In the genomic region with DNA sequence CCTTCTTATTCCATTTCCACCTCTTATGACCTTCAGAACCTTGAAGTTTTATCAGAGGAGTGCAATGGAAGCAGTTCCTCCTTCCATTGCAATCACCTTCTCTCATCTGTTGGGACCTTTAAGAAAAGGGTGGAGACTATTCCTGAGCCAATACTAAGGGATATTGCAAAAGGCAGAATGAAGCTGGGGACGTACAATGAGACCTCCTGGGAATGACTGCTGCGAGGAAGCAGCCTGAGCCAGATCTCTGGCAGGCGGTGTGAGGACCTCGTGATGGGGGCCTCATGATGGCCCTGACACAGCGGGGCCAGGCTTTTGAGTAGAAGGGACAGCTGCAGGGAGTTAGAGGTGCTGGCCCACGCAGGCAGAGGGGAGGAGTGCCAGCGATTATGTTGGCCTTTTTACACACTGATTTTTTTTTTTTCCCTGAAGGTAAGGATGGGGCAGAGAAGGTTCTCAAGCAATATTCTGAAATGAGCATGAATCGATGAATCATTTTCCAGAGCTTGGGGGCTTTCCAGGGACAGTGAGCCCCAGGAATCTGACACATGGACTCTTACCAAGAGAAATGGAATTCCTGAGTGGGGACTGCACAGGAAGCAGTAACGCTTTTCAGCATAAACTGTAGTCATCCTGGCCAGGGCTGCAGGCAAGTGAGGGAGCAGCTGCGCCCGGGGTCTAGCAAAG, we compare ENCODE assay signal across 1 cellular context.
A peak's percentile ranks its signal among the peaks of the same experiment; 100 is the strongest.
TF ChIP-seq lines count a peak whose summit lies in the region.

No MANE protein-coding gene starts in this region.

TF ChIP-seq in K562, 482 proteins besides CTCF, POLR2A, EP300 and RAD21 (continued from another document and continues in another):
- TF ChIP-seq U2AF2 (optimal IDR thresholded peaks at IDR 0.05; ENCODE audit: low read depth, low read length) (no peak), XRCC5 (IDR thresholded peaks at IDR 0.05; ENCODE audit: low read depth, low read length) (no peak), GABPB1 (CRISPR knock-in tag; IDR thresholded peaks at IDR 0.05) (no peak), ILF3 (IDR thresholded peaks at IDR 0.05; ENCODE audit: borderline replicate concordance) (no peak), CBFA2T2 (conservative IDR thresholded peaks at IDR 0.05) (peak; percentile 30), NR4A1 (CRISPR knock-in tag; IDR thresholded peaks at IDR 0.05) (no peak), NR4A1 (tag; IDR thresholded peaks at IDR 0.05) (no peak), ZSCAN32 (CRISPR knock-in tag; IDR thresholded peaks at IDR 0.05) (no peak), NFRKB (IDR thresholded peaks at IDR 0.05; ENCODE audit: low read depth) (0 out of 2 replicates have a peak, but pooled peaks have one; percentile 11), FOXJ3 (CRISPR knock-in tag; IDR thresholded peaks at IDR 0.05) (no peak), ZNF830 (CRISPR knock-in tag; IDR thresholded peaks at IDR 0.05) (no peak), SRSF9 (IDR thresholded peaks at IDR 0.05; ENCODE audit: borderline replicate concordance, low read depth, low read length) (no peak), ZNF551 (CRISPR knock-in tag; IDR thresholded peaks at IDR 0.05) (no peak), GABPB2 (CRISPR knock-in tag; conservative IDR thresholded peaks at IDR 0.05) (no peak), CEBPG (CRISPR knock-in tag; IDR thresholded peaks at IDR 0.05) (peak; percentile 82), CEBPG (tag; conservative IDR thresholded peaks at IDR 0.05 in 1 of 2, IDR thresholded peaks at IDR 0.05 in 1 of 2) (peak; percentile 33 to 72; a peak in 3 of 4 replicates), MTA1 (IDR thresholded peaks at IDR 0.05; ENCODE audit: borderline replicate concordance) (0 out of 2 replicates have a peak, but pooled peaks have one; percentile 6), EP400 (IDR thresholded peaks at IDR 0.05) (peak; percentile 20; the same call in 1 of the 2 replicates), HNRNPK (IDR thresholded peaks at IDR 0.05; ENCODE audit: low read depth, low read length, poor library complexity, severe bottlenecking) (no peak), MXI1 (IDR thresholded peaks at IDR 0.05; ENCODE audit: low read depth, low read length) (no peak), RBBP5 (IDR thresholded peaks at IDR 0.05; ENCODE audit: borderline replicate concordance, insufficient read depth, low read length, poor library complexity, severe bottlenecking) (no peak), PTRF (tag; IDR thresholded peaks at IDR 0.05) (no peak), ZNF165 (CRISPR knock-in tag; IDR thresholded peaks at IDR 0.05; ENCODE audit: borderline replicate concordance) (no peak), ILK (tag; IDR thresholded peaks at IDR 0.05; ENCODE audit: borderline replicate concordance, low read depth) (no peak), SRF (CRISPR knock-in tag; IDR thresholded peaks at IDR 0.05) (no peak), ESRRA (IDR thresholded peaks at IDR 0.05; ENCODE audit: borderline replicate concordance, low read depth) (peak; percentile 95), SOX6 (IDR thresholded peaks at IDR 0.05) (peak; percentile 49; the same call in 1 of the 2 replicates), GTF2F1 (IDR thresholded peaks at IDR 0.05; ENCODE audit: low read depth, low read length) (no peak), BDP1 (IDR thresholded peaks at IDR 0.05; ENCODE audit: insufficient read depth, insufficient read length) (no peak), ZNF561 (CRISPR knock-in tag; conservative IDR thresholded peaks at IDR 0.05) (no peak), POLR3A (IDR thresholded peaks at IDR 0.05; ENCODE audit: borderline replicate concordance, extremely low read depth, insufficient read depth, insufficient read length) (no peak), CREB1 (IDR thresholded peaks at IDR 0.05) (no peak), CREB1 (CRISPR knock-in tag; IDR thresholded peaks at IDR 0.05) (no peak), ZNF175 (CRISPR knock-in tag; IDR thresholded peaks at IDR 0.05; ENCODE audit: low read depth) (no peak), MEF2A (IDR thresholded peaks at IDR 0.05; ENCODE audit: control insufficient read depth, low read depth, low read length) (no peak), EGR1 (conservative IDR thresholded peaks at IDR 0.05) (no peak), ZNF445 (CRISPR knock-in tag; IDR thresholded peaks at IDR 0.05; ENCODE audit: low read depth) (no peak), TAF1 (IDR thresholded peaks at IDR 0.05; ENCODE audit: control insufficient read depth, extremely low read depth, insufficient read depth, low read length, severe bottlenecking) (no peak), DMBX1 (CRISPR knock-in tag; IDR thresholded peaks at IDR 0.05; ENCODE audit: borderline replicate concordance) (0 out of 2 replicates have a peak, but pooled peaks have one; percentile 21), CXXC5 (CRISPR knock-in tag; IDR thresholded peaks at IDR 0.05) (peak; percentile 41), SMAD4 (CRISPR knock-in tag; conservative IDR thresholded peaks at IDR 0.05) (no peak), ETS2 (tag; IDR thresholded peaks at IDR 0.05; ENCODE audit: borderline replicate concordance, poor library complexity, severe bottlenecking) (no peak), HDAC6 (IDR thresholded peaks at IDR 0.05; ENCODE audit: low read depth, low read length) (no peak), ZNF140 (CRISPR knock-in tag; IDR thresholded peaks at IDR 0.05) (no peak), MYC (IDR thresholded peaks at IDR 0.05; ENCODE audit: low read depth, low read length) (peak; percentile 62; the same call in 1 of the 2 replicates), MYC (CRISPR knock-in tag; IDR thresholded peaks at IDR 0.05; ENCODE audit: borderline replicate concordance, low read depth) (no peak), RCOR1 (IDR thresholded peaks at IDR 0.05; ENCODE audit: borderline replicate concordance in 1 of 2, low read depth in 2 of 2, low read length in 2 of 2) (peak in 1 of 2 experiments; percentile 46; a peak in 1 of 4 replicates)
- TF ChIP-seq, protein P1, sequence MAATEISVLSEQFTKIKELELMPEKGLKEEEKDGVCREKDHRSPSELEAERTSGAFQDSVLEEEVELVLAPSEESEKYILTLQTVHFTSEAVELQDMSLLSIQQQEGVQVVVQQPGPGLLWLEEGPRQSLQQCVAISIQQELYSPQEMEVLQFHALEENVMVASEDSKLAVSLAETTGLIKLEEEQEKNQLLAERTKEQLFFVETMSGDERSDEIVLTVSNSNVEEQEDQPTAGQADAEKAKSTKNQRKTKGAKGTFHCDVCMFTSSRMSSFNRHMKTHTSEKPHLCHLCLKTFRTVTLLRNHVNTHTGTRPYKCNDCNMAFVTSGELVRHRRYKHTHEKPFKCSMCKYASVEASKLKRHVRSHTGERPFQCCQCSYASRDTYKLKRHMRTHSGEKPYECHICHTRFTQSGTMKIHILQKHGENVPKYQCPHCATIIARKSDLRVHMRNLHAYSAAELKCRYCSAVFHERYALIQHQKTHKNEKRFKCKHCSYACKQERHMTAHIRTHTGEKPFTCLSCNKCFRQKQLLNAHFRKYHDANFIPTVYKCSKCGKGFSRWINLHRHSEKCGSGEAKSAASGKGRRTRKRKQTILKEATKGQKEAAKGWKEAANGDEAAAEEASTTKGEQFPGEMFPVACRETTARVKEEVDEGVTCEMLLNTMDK (IDR thresholded peaks at IDR 0.05; ENCODE audit: borderline replicate concordance, insufficient read depth, low read depth, low read length, poor library complexity, severe bottlenecking): no peak
- TF ChIP-seq, protein P2, sequence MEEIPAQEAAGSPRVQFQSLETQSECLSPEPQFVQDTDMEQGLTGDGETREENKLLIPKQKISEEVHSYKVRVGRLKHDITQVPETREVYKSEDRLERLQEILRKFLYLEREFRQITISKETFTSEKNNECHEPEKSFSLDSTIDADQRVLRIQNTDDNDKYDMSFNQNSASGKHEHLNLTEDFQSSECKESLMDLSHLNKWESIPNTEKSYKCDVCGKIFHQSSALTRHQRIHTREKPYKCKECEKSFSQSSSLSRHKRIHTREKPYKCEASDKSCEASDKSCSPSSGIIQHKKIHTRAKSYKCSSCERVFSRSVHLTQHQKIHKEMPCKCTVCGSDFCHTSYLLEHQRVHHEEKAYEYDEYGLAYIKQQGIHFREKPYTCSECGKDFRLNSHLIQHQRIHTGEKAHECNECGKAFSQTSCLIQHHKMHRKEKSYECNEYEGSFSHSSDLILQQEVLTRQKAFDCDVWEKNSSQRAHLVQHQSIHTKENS (CRISPR knock-in tag; IDR thresholded peaks at IDR 0.05): no peak
- TF ChIP-seq, protein P3, sequence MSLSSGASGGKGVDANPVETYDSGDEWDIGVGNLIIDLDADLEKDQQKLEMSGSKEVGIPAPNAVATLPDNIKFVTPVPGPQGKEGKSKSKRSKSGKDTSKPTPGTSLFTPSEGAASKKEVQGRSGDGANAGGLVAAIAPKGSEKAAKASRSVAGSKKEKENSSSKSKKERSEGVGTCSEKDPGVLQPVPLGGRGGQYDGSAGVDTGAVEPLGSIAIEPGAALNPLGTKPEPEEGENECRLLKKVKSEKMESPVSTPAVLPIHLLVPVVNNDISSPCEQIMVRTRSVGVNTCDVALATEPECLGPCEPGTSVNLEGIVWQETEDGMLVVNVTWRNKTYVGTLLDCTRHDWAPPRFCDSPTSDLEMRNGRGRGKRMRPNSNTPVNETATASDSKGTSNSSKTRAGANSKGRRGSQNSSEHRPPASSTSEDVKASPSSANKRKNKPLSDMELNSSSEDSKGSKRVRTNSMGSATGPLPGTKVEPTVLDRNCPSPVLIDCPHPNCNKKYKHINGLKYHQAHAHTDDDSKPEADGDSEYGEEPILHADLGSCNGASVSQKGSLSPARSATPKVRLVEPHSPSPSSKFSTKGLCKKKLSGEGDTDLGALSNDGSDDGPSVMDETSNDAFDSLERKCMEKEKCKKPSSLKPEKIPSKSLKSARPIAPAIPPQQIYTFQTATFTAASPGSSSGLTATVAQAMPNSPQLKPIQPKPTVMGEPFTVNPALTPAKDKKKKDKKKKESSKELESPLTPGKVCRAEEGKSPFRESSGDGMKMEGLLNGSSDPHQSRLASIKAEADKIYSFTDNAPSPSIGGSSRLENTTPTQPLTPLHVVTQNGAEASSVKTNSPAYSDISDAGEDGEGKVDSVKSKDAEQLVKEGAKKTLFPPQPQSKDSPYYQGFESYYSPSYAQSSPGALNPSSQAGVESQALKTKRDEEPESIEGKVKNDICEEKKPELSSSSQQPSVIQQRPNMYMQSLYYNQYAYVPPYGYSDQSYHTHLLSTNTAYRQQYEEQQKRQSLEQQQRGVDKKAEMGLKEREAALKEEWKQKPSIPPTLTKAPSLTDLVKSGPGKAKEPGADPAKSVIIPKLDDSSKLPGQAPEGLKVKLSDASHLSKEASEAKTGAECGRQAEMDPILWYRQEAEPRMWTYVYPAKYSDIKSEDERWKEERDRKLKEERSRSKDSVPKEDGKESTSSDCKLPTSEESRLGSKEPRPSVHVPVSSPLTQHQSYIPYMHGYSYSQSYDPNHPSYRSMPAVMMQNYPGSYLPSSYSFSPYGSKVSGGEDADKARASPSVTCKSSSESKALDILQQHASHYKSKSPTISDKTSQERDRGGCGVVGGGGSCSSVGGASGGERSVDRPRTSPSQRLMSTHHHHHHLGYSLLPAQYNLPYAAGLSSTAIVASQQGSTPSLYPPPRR (CRISPR knock-in tag; IDR thresholded peaks at IDR 0.05; ENCODE audit: borderline replicate concordance): no peak
- TF ChIP-seq, protein P4, sequence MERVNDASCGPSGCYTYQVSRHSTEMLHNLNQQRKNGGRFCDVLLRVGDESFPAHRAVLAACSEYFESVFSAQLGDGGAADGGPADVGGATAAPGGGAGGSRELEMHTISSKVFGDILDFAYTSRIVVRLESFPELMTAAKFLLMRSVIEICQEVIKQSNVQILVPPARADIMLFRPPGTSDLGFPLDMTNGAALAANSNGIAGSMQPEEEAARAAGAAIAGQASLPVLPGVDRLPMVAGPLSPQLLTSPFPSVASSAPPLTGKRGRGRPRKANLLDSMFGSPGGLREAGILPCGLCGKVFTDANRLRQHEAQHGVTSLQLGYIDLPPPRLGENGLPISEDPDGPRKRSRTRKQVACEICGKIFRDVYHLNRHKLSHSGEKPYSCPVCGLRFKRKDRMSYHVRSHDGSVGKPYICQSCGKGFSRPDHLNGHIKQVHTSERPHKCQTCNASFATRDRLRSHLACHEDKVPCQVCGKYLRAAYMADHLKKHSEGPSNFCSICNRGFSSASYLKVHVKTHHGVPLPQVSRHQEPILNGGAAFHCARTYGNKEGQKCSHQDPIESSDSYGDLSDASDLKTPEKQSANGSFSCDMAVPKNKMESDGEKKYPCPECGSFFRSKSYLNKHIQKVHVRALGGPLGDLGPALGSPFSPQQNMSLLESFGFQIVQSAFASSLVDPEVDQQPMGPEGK (CRISPR knock-in tag; IDR thresholded peaks at IDR 0.05; ENCODE audit: borderline replicate concordance): no peak
- TF ChIP-seq, protein P5, sequence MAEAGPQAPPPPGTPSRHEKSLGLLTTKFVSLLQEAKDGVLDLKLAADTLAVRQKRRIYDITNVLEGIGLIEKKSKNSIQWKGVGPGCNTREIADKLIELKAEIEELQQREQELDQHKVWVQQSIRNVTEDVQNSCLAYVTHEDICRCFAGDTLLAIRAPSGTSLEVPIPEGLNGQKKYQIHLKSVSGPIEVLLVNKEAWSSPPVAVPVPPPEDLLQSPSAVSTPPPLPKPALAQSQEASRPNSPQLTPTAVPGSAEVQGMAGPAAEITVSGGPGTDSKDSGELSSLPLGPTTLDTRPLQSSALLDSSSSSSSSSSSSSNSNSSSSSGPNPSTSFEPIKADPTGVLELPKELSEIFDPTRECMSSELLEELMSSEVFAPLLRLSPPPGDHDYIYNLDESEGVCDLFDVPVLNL (CRISPR knock-in tag; IDR thresholded peaks at IDR 0.05; ENCODE audit: low read depth): no peak
- TF ChIP-seq, protein P6, sequence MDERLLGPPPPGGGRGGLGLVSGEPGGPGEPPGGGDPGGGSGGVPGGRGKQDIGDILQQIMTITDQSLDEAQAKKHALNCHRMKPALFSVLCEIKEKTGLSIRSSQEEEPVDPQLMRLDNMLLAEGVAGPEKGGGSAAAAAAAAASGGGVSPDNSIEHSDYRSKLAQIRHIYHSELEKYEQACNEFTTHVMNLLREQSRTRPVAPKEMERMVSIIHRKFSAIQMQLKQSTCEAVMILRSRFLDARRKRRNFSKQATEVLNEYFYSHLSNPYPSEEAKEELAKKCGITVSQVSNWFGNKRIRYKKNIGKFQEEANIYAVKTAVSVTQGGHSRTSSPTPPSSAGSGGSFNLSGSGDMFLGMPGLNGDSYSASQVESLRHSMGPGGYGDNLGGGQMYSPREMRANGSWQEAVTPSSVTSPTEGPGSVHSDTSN (CRISPR knock-in tag; IDR thresholded peaks at IDR 0.05; ENCODE audit: low read depth): no peak
- TF ChIP-seq, protein P6 (tag; conservative IDR thresholded peaks at IDR 0.05; ENCODE audit: low read depth): no peak
